Comparison of ENCODE assay signal across 1 cellular context in genomic region chr17:45867702-45868101, GRCh38.
A peak's percentile ranks its signal among the peaks of the same experiment; 100 is the strongest.
TF ChIP-seq lines count a peak whose summit lies in the region.

No MANE protein-coding gene starts in this region.

TF ChIP-seq in K562, 482 proteins besides CTCF, POLR2A, EP300 and RAD21 (continued from another document):
- TF ChIP-seq JUN (IDR thresholded peaks at IDR 0.05; ENCODE audit: borderline replicate concordance, low read depth, low read length) (no peak), JUN (CRISPR knock-in tag; IDR thresholded peaks at IDR 0.05; ENCODE audit: borderline replicate concordance) (no peak), PTBP1 (IDR thresholded peaks at IDR 0.05; ENCODE audit: low read depth, low read length) (no peak), XRCC4 (IDR thresholded peaks at IDR 0.05; ENCODE audit: extremely low read depth, insufficient read depth, insufficient read length) (no peak), POLR2H (tag; IDR thresholded peaks at IDR 0.05; ENCODE audit: low read depth) (no peak), ZBTB33 (CRISPR knock-in tag; IDR thresholded peaks at IDR 0.05) (no peak), BRCA1 (IDR thresholded peaks at IDR 0.05) (no peak), BRCA1 (CRISPR knock-in tag; IDR thresholded peaks at IDR 0.05) (no peak), TGIF2 (CRISPR knock-in tag; IDR thresholded peaks at IDR 0.05) (no peak), ZNF785 (CRISPR knock-in tag; IDR thresholded peaks at IDR 0.05) (no peak), ZNF76 (CRISPR knock-in tag; IDR thresholded peaks at IDR 0.05; ENCODE audit: borderline replicate concordance) (peak; percentile 63; the same call in 1 of the 2 replicates), U2AF1 (optimal IDR thresholded peaks at IDR 0.05; ENCODE audit: low read depth, low read length) (no peak), MXI1 (IDR thresholded peaks at IDR 0.05; ENCODE audit: low read depth, low read length) (no peak), SREBF2 (CRISPR knock-in tag; IDR thresholded peaks at IDR 0.05) (no peak), ZNF583 (CRISPR knock-in tag; IDR thresholded peaks at IDR 0.05) (peak; percentile 76; the same call in 1 of the 2 replicates), E4F1 (CRISPR knock-in tag; IDR thresholded peaks at IDR 0.05; ENCODE audit: borderline replicate concordance) (no peak), TOE1 (IDR thresholded peaks at IDR 0.05; ENCODE audit: borderline replicate concordance) (peak; percentile 87), TOE1 (CRISPR knock-in tag; IDR thresholded peaks at IDR 0.05; ENCODE audit: borderline replicate concordance, low read depth) (no peak), TAF9B (IDR thresholded peaks at IDR 0.05; ENCODE audit: partially characterized antibody) (no peak), CGGBP1 (CRISPR knock-in tag; IDR thresholded peaks at IDR 0.05) (no peak), HDAC8 (tag; IDR thresholded peaks at IDR 0.05) (0 out of 2 replicates have a peak, but pooled peaks have one; percentile 47), MAFK (IDR thresholded peaks at IDR 0.05; ENCODE audit: low read length) (no peak), MNT (conservative IDR thresholded peaks at IDR 0.05) (no peak), HNRNPH1 (optimal IDR thresholded peaks at IDR 0.05; ENCODE audit: low read depth, low read length) (no peak), SRSF1 (IDR thresholded peaks at IDR 0.05; ENCODE audit: low read depth, low read length) (no peak), NELFE (IDR thresholded peaks at IDR 0.05; ENCODE audit: insufficient read depth, insufficient read length) (no peak), ZNF224 (CRISPR knock-in tag; IDR thresholded peaks at IDR 0.05) (no peak), CBFA2T3 (IDR thresholded peaks at IDR 0.05) (no peak), LARP7 (IDR thresholded peaks at IDR 0.05) (no peak), SP2 (IDR thresholded peaks at IDR 0.05; ENCODE audit: extremely low read depth, low read depth, low read length, poor library complexity, severe bottlenecking) (no peak), NFE2 (IDR thresholded peaks at IDR 0.05; ENCODE audit: low read depth) (no peak), CUX1 (CRISPR knock-in tag; IDR thresholded peaks at IDR 0.05) (no peak), E2F8 (IDR thresholded peaks at IDR 0.05; ENCODE audit: low read depth, partially characterized antibody) (no peak), ZNF778 (CRISPR knock-in tag; IDR thresholded peaks at IDR 0.05) (no peak), POLR3A (IDR thresholded peaks at IDR 0.05; ENCODE audit: borderline replicate concordance, extremely low read depth, insufficient read depth, insufficient read length) (no peak), PML (IDR thresholded peaks at IDR 0.05; ENCODE audit: low read length) (no peak), KHSRP (IDR thresholded peaks at IDR 0.05) (no peak), IRF1 (CRISPR knock-in tag; IDR thresholded peaks at IDR 0.05; ENCODE audit: borderline replicate concordance) (no peak), SRSF3 (IDR thresholded peaks at IDR 0.05; ENCODE audit: insufficient read depth, low read length) (no peak), TCFL5 (CRISPR knock-in tag; conservative IDR thresholded peaks at IDR 0.05) (no peak), FOXK2 (conservative IDR thresholded peaks at IDR 0.05 in 1 of 2, IDR thresholded peaks at IDR 0.05 in 1 of 2; ENCODE audit: low read depth in 2 of 2) (no peak), ZFP1 (CRISPR knock-in tag; IDR thresholded peaks at IDR 0.05) (no peak), ZKSCAN8 (CRISPR knock-in tag; IDR thresholded peaks at IDR 0.05) (peak; percentile 41; the same call in 1 of the 2 replicates), ARHGAP35 (IDR thresholded peaks at IDR 0.05; ENCODE audit: partially characterized antibody) (no peak), CREB1 (IDR thresholded peaks at IDR 0.05) (no peak), CREB1 (CRISPR knock-in tag; IDR thresholded peaks at IDR 0.05) (no peak)
